19 cellular contexts compared by ENCODE assay signal in genomic region chr15:59991919-59992318, GRCh38. TPM values are rescaled to one million over a fixed set of nuclear protein-coding genes. Genes with fewer than 3 reads are reported as not detected.
DNase-seq lines count a peak whose midpoint lies in the region; TF ChIP-seq lines count a peak whose summit lies in the region.
"Had no signal": no experiment of that assay in that cellular context is flagged by ENCODE, and none has a peak within 500 bp of the region (broad histone marks: within the 10 kb centered on the region; RNA-seq: fewer than 3 reads in every experiment).

No MANE protein-coding gene starts in this region.

- H3K4me2 ChIP-seq in osteoblast (ENCODE audit: insufficient read depth, low read length) = no peak overlapping the region

- peaks cover 77% of the 10 kb centered on the region for H3K27me3 ChIP-seq in osteoblast (ENCODE audit: insufficient read depth, low read length)

- H3K4me3 ChIP-seq in HEK293 (ENCODE audit: low read depth, low read length) (no peak overlapping the region), osteoblast (ENCODE audit: insufficient read depth, low read length) (no peak overlapping the region)
- H3K4me3 ChIP-seq: Peyer's patch, thoracic aorta had no signal

- no peaks in the 10 kb centered on the region for H3K79me2 ChIP-seq in osteoblast (ENCODE audit: insufficient read depth, low read length)

- H3K4me1 ChIP-seq in HEK293 (ENCODE audit: control insufficient read depth, insufficient read depth, low read length) (0 out of 2 replicates have a peak, but pooled peaks cover 2% of the 10 kb centered on the region), osteoblast (ENCODE audit: insufficient read depth, low read length) (no peaks in the 10 kb centered on the region)

- DNase-seq in NCI-H1694 (lab: John Stamatoyannopoulos, UW) = peak; percentile 19
- peak; percentile 91 for DNase-seq in NCI-H510A treated with DMSO at 0.1 percent for 48 hours (lab: John Stamatoyannopoulos, UW)
- peak; percentile 10 for DNase-seq in osteoblast (ENCODE audit: insufficient read length, low spot score, missing footprints)
- no peak for DNase-seq in posterior cingulate gyrus
- DNase-seq in OCI-M1 (lab: John Stamatoyannopoulos, UW) = no peak
- no peak for DNase-seq in stimulated activated naive CD4-positive, alpha-beta T cell (lab: John Stamatoyannopoulos, UW)
- DNase-seq: activated CD4-positive, alpha-beta T cell treated with anti-CD3 and anti-CD28 coated beads, Interleukin-2, amount 10 ng/mL, durations not matched to agents 24 days and 14 days; anterior cingulate cortex; CD4-positive, alpha-beta T cell; Kasumi-1; NCI-H1048; Peyer's patch; small intestine; stimulated activated CD4-positive, alpha-beta T cell treated with anti-CD3 and anti-CD28 coated beads, Interleukin-2, amount 100 ng/mL, for 24 hours; stimulated activated naive CD4-positive, alpha-beta T cell treated with Interleukin-2 at 50 U/mL for 16 hours; T-helper 2 cell had no signal

- H3K36me3 ChIP-seq in HEK293 (ENCODE audit: control insufficient read depth in 2 of 2, insufficient read depth in 1 of 2, low read length in 2 of 2) (no peaks in the 10 kb centered on the region), osteoblast (ENCODE audit: insufficient read depth, low read length) (no peaks in the 10 kb centered on the region)
- H3K36me3 ChIP-seq: Peyer's patch, thoracic aorta had no signal

- H3K27ac ChIP-seq in HEK293 (ENCODE audit: extremely low read depth, low read depth, low read length) = no peak overlapping the region
- H3K27ac ChIP-seq in osteoblast (ENCODE audit: low read depth, low read length) = no peak overlapping the region
- H3K27ac ChIP-seq: Peyer's patch, thoracic aorta had no signal

- POLR2A ChIA-PET in HEK293 (lab: Yijun Ruan, JAX) = no interaction called here

- H3K9me3 ChIP-seq in HEK293 (ENCODE audit: control insufficient read depth, insufficient read depth, low read depth, low read length) = no peaks in the 10 kb centered on the region
- H3K9me3 ChIP-seq in osteoblast (ENCODE audit: low read depth, low read length) = no peaks in the 10 kb centered on the region
- H3K9me3 ChIP-seq: Peyer's patch, thoracic aorta had no signal

- intact Hi-C loops in posterior cingulate gyrus (cut with DNase I) = no loop called here

- no peaks in the 10 kb centered on the region for H4K20me1 ChIP-seq in osteoblast (ENCODE audit: insufficient read depth, low read length)

- H2AFZ ChIP-seq in osteoblast (ENCODE audit: low read length) = no peak overlapping the region

- TF ChIP-seq CTCF in HEK293 (tag by site-specific recombination; IDR thresholded peaks at IDR 0.05) (no peak), osteoblast (IDR thresholded peaks at IDR 0.05; ENCODE audit: extremely low read depth, low read depth, low read length) (no peak)

- CTCF ChIA-PET in HEK293 (lab: Yijun Ruan, JAX) = interaction anchor here (0.6 kb wide), 1 partner anchor 188 kb away, joined by 7 read pairs; no protein-coding TSS in a partner anchor

TF ChIP-seq in HEK293, 187 proteins besides CTCF, POLR2A, EP300 and RAD21 (continues in another document):
- no peak for TF ChIP-seq ZNF654 (tag by site-specific recombination; IDR thresholded peaks at IDR 0.05; ENCODE audit: low read depth)
- no peak for TF ChIP-seq REST (tag by site-specific recombination; IDR thresholded peaks at IDR 0.05)
- TF ChIP-seq ZNF792 (tag by site-specific recombination; IDR thresholded peaks at IDR 0.05) = no peak
- no peak for TF ChIP-seq ZNF416 (tag by site-specific recombination; IDR thresholded peaks at IDR 0.05)
- no peak for TF ChIP-seq ZSCAN5A (tag by site-specific recombination; IDR thresholded peaks at IDR 0.05)
- no peak for TF ChIP-seq ZNF768 (tag by site-specific recombination; IDR thresholded peaks at IDR 0.05)
- no peak for TF ChIP-seq ZNF341 (tag by site-specific recombination; IDR thresholded peaks at IDR 0.05; ENCODE audit: low read depth)
- no peak for TF ChIP-seq ZNF837 (tag by site-specific recombination; IDR thresholded peaks at IDR 0.05)
- no peak for TF ChIP-seq ZNF350 (tag by site-specific recombination; IDR thresholded peaks at IDR 0.05)
- no peak for TF ChIP-seq ZBTB11 (tag by site-specific recombination; conservative IDR thresholded peaks at IDR 0.05; ENCODE audit: low read depth)
- TF ChIP-seq ZNF366 (tag by site-specific recombination; conservative IDR thresholded peaks at IDR 0.05) = peak; percentile 40; the same call in 1 of the 2 replicates
- no peak for TF ChIP-seq KLF7 (tag by site-specific recombination; IDR thresholded peaks at IDR 0.05; ENCODE audit: borderline replicate concordance)
- no peak for TF ChIP-seq ZNF239 (tag by site-specific recombination; IDR thresholded peaks at IDR 0.05)
- TF ChIP-seq ZNF292 (tag by site-specific recombination; IDR thresholded peaks at IDR 0.05; ENCODE audit: borderline replicate concordance, low read depth) = no peak
- TF ChIP-seq ZNF423 (tag by site-specific recombination; IDR thresholded peaks at IDR 0.05) = no peak
- no peak for TF ChIP-seq EGR2 (tag by site-specific recombination; IDR thresholded peaks at IDR 0.05; ENCODE audit: low read depth)
- no peak for TF ChIP-seq ZNF670 (tag by site-specific recombination; IDR thresholded peaks at IDR 0.05; ENCODE audit: low read depth)
- TF ChIP-seq ZBTB21 (tag by site-specific recombination; IDR thresholded peaks at IDR 0.05) = no peak

RNA-seq across cellular contexts. Expression of gene FOXB1, which starts 12.2 kb away (rescaled TPM):
- total RNA-seq in osteoblast = not detected in 2 replicates
- total RNA-seq: cardiac septum, Peyer's patch, thoracic aorta had no signal

Comparison
In these comparisons a context has a peak if more than half of its experiments do, and no peak if none do; other contexts are left out.
1. DNase-seq: peak in NCI-H1694 (single experiment), NCI-H510A treated with DMSO at 0.1 percent for 48 hours (single experiment) and osteoblast (single experiment); none in posterior cingulate gyrus (0 of 10), OCI-M1 (single experiment) and stimulated activated naive CD4-positive, alpha-beta T cell (0 of 6).